In the genomic region with DNA sequence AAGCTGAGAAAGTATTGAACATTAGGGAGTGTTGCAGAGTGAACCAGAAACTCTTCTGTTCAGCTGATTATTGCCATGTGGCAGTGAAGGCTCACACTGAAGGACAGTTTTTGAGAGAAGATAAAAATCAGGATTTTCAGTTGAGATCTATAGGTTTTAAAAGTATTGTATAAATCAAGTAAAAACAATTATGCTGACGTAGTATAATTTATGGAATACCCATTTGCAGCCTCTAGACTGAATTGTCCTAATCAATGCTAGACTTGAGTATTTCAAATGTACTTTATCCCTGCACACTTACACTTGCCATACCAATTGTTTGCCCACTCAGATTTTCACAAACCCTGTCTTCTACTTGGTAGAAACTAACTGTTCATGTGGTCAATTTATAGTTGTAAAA, we compare ENCODE assay signal across 32 cellular contexts.
"Had no signal": no experiment of that assay in that cellular context is flagged by ENCODE, and none has a peak within 500 bp of the region (broad histone marks: within the 10 kb centered on the region; RNA-seq: fewer than 3 reads in every experiment).

No MANE protein-coding gene starts in this region.

- H3K9me3 ChIP-seq: adrenal gland had no signal

- ATAC-seq: activated CD8-positive, alpha-beta T cell treated with anti-CD3 and anti-CD28 coated beads for 36 hours; activated naive CD4-positive, alpha-beta T cell treated with anti-CD3 and anti-CD28 coated beads, Interleukin-2, amount 50 U/mL, for 72 hours; activated T-cell treated with anti-CD3 and anti-CD28 coated beads, Interleukin-2, amount 50 U/mL, for 4 hours; activated T-cell treated with anti-CD3 and anti-CD28 coated beads, Interleukin-2, amount 50 U/mL, for 72 hours; activated T-helper 17 cell treated with anti-CD3 and anti-CD28 coated beads, Interleukin-2, amount 50 U/mL, for 72 hours had no signal

- H3K36me3 ChIP-seq: adrenal gland, ascending aorta, cardiac muscle cell had no signal

- H3K27me3 ChIP-seq: adrenal gland, ascending aorta, cardiac muscle cell had no signal

- H3K4me3 ChIP-seq: adrenal gland, ascending aorta, cardiac muscle cell had no signal

- H3K4me1 ChIP-seq: ascending aorta had no signal

- H3K27ac ChIP-seq: adrenal gland, ascending aorta, cardiac muscle cell had no signal

- FAIRE-seq: bronchial epithelial cell, TTC549 had no signal

- DNase-seq: activated B cell treated with CpG ODN at 0.5 μM for 24 hours; activated CD4-positive, alpha-beta memory T cell treated with anti-CD3 and anti-CD28 coated beads for 36 hours; activated CD4-positive, alpha-beta T cell treated with anti-CD3 and anti-CD28 coated beads for 4 hours; activated CD4-positive, alpha-beta T cell treated with anti-CD3 and anti-CD28 coated beads, Interleukin-2, amount 10 ng/mL, durations not matched to agents 24 days and 14 days; activated CD4-positive, alpha-beta T cell treated with anti-CD3 and anti-CD28 coated beads, Interleukin-2, amount 50 U/mL, for 1 hour; activated CD4-positive, alpha-beta T cell treated with anti-CD3 and anti-CD28 coated beads, Interleukin-2, amount 50 U/mL, for 4 hours; activated CD4-positive, CD25-positive, alpha-beta regulatory T cell treated with anti-CD3 and anti-CD28 coated beads, Interleukin-2, amount 50 U/mL, for 72 hours; activated CD8-positive, alpha-beta memory T cell treated with anti-CD3 and anti-CD28 coated beads, Interleukin-2, amount 50 U/mL, for 4 hours; activated CD8-positive, alpha-beta T cell treated with anti-CD3 and anti-CD28 coated beads for 36 hours; activated effector memory CD4-positive, alpha-beta T cell treated with anti-CD3 and anti-CD28 coated beads, Interleukin-2, amount 50 U/mL, for 16 hours; activated gamma-delta T cell treated with Interleukin-2 at 50 U/mL for 16 hours; activated naive CD4-positive, alpha-beta T cell; activated naive CD4-positive, alpha-beta T cell treated with anti-CD3 and anti-CD28 coated beads for 36 hours; activated naive CD4-positive, alpha-beta T cell treated with anti-CD3 and anti-CD28 coated beads, Interleukin-2, amount 50 U/mL, for 16 hours; activated naive CD8-positive, alpha-beta T cell treated with anti-CD3 and anti-CD28 coated beads for 36 hours; activated T-cell treated with anti-CD3 and anti-CD28 coated beads for 4 hours; activated T-cell treated with anti-CD3 and anti-CD28 coated beads, Interleukin-2, amount 50 U/mL, for 1 hour; activated T-cell treated with anti-CD3 and anti-CD28 coated beads, Interleukin-2, amount 50 U/mL, for 4 hours; activated T-cell treated with anti-CD3 and anti-CD28 coated beads, Interleukin-2, amount 50 U/mL, for 72 hours; adrenal gland; amniotic stem cell; anterior cingulate cortex; caudate nucleus; cerebellar nuclear complex; T-helper 2 cell; T-helper 9 cell had no signal
